In the genomic region with DNA sequence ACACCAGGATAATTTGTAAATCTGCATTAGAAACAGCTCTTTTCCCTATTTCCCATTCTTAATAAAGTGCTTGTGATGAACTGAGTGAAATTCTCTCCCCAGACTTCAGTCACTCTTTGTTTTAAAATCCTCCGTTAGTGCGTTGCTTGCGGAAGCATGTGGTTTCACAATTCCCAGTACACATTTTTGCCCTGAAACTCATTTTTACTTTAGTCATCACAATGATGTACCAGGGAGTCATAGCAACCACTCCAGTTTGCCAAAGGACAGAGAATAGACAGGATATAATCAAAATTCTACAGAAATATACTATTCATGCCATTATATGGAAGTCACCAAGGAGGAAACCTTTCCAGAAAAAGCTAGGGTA, we compare ENCODE assay signal across 11 cellular contexts. TPM values are rescaled to one million over a fixed set of nuclear protein-coding genes. Genes with fewer than 3 reads are reported as not detected.
DNase-seq lines count a peak whose midpoint lies in the region; ATAC-seq, FAIRE-seq and TF ChIP-seq lines count a peak whose summit lies in the region.
"Had no signal": no experiment of that assay in that cellular context is flagged by ENCODE, and none has a peak within 500 bp of the region (broad histone marks: within the 10 kb centered on the region; RNA-seq: fewer than 3 reads in every experiment).

No MANE protein-coding gene starts in this region.

- no peak for TF ChIP-seq EP300 in transverse colon (IDR thresholded peaks at IDR 0.05; ENCODE audit: low read depth)

- ATAC-seq in heart left ventricle (peak; percentile 32 to 90 (median 66)), sciatic nerve (peak; percentile 94)

- H3K4me1 ChIP-seq in heart left ventricle: peaks cover 0 to 29% (median 19%) of the 10 kb centered on the region in 12 donors
- peaks cover 0 to 2% of the 10 kb centered on the region in 2 donors for H3K4me1 ChIP-seq in small intestine (ENCODE audit: control insufficient read depth in 2 of 2, insufficient read depth in 1 of 2, low read depth in 1 of 2, low read length in 1 of 2)
- peaks cover 0 to 10% (median 0%) of the 10 kb centered on the region in 4 donors for H3K4me1 ChIP-seq in transverse colon

- in situ Hi-C loops in transverse colon (cut with MboI; ENCODE audit: low pct_ligation_motif_present in 1 of 4, low pct_unique_long_range_greater_than_20kb in 1 of 4, low sequenced_read_pairs in 3 of 4): no loop called here

- H3K9me3 ChIP-seq in heart left ventricle (peaks cover 0 to 7% (median 0%) of the 10 kb centered on the region in 12 donors), small intestine (ENCODE audit: control insufficient read depth, low read depth) (no peaks in the 10 kb centered on the region), transverse colon (no peaks in the 10 kb centered on the region)

- peak; percentile 85 for DNase-seq in GM04504 (ENCODE audit: low read depth)
- DNase-seq in astrocyte of the hippocampus (ENCODE audit: low read depth, low spot score): peak; percentile 81
- no peak for DNase-seq in heart left ventricle
- DNase-seq in sciatic nerve (ENCODE audit: low spot score): no peak
- no peak for DNase-seq in small intestine
- no peak for DNase-seq in transverse colon
- no peak for DNase-seq in stimulated activated naive CD4-positive, alpha-beta T cell treated with Interleukin-2 at 50 U/mL for 16 hours (lab: John Stamatoyannopoulos, UW)
- no peak for DNase-seq in SKM-1 treated with dmso at 0.1 percent for 144 hours (lab: John Stamatoyannopoulos, UW; ENCODE audit: unreplicated experiment)
- DNase-seq: effector CD4-positive, alpha-beta T cell; NCI-H187 had no signal

- 44 to 65% (median 53%) methylated on average over 3 of the region's 3 CpGs for WGBS in heart left ventricle, 4 donors
- 56 to 87% (median 79%) methylated on average over 3 of the region's 3 CpGs for WGBS in small intestine, 3 donors
- 60 to 62% methylated on average over 3 of the region's 3 CpGs for WGBS in transverse colon (ENCODE audit: low coverage in 1 of 2), 2 donors

- H3K27ac ChIP-seq in heart left ventricle (peak overlapping the region in 11 of 12 donors; percentile 23 to 84 (median 61)), small intestine (ENCODE audit: low read depth in 1 of 2, low read length in 1 of 2) (peak overlapping the region in 1 of 2 donors; percentile 77), transverse colon (peak overlapping the region in 2 of 4 donors; percentile 8 to 19)

- intact Hi-C loops in heart left ventricle (cut with DNase I): no loop called here
- intact Hi-C loops in sciatic nerve (cut with DNase I): no loop called here
- intact Hi-C loops in transverse colon (cut with DNase I; ENCODE audit: low total_unique reads): no loop called here

- no peak for FAIRE-seq in small intestine (lab: Jason Lieb, UNC)
- FAIRE-seq: H54 had no signal

- H3K27me3 ChIP-seq in heart left ventricle: no peaks in the 10 kb centered on the region
- H3K27me3 ChIP-seq in small intestine (ENCODE audit: control insufficient read depth in 2 of 2, insufficient read depth in 2 of 2, low read length in 2 of 2): no peaks in the 10 kb centered on the region
- no peaks in the 10 kb centered on the region for H3K27me3 ChIP-seq in transverse colon

- H3K4me3 ChIP-seq in heart left ventricle: no peak overlapping the region
- H3K4me3 ChIP-seq in small intestine (ENCODE audit: low read depth in 1 of 2, low read length in 2 of 2): no peak overlapping the region
- no peak overlapping the region for H3K4me3 ChIP-seq in transverse colon

- TF ChIP-seq POLR2A in heart left ventricle (IDR thresholded peaks at IDR 0.05) (no peak), transverse colon (IDR thresholded peaks at IDR 0.05) (no peak)

- H3K36me3 ChIP-seq in heart left ventricle (no peaks in the 10 kb centered on the region), small intestine (ENCODE audit: control insufficient read depth in 2 of 2, insufficient read depth in 2 of 2, low read length in 2 of 2) (no peaks in the 10 kb centered on the region), transverse colon (no peaks in the 10 kb centered on the region)

- TF ChIP-seq CTCF in heart left ventricle (IDR thresholded peaks at IDR 0.05) (no peak), transverse colon (IDR thresholded peaks at IDR 0.05) (no peak)

RNA-seq across cellular contexts. Expression of a gene that starts 57.9 kb away (rescaled TPM):
- 1 to 10 TPM; 1.3 to 2.7 (median 2.3) TPM for total RNA-seq in heart left ventricle
- polyA plus RNA-seq in heart left ventricle: under 1 TPM; 0.84 to 0.98 TPM
- 6.8 TPM for total RNA-seq in sciatic nerve
- under 1 TPM in 2 of 3 donors, not detected in 1; 0.22 to 0.39 TPM for polyA plus RNA-seq in small intestine
- 1 to 10 TPM in 3 of 4 donors, not detected in 1; 1.5 to 7.4 (median 5.2) TPM for total RNA-seq in transverse colon

Comparison
In these comparisons a context has a peak if more than half of its experiments do, and no peak if none do; other contexts are left out.
1. DNase-seq: peak in GM04504 (single experiment) and astrocyte of the hippocampus (single experiment); none in heart left ventricle (0 of 5), sciatic nerve (single experiment), small intestine (single experiment), transverse colon (single experiment), stimulated activated naive CD4-positive, alpha-beta T cell treated with Interleukin-2 at 50 U/mL for 16 hours (single experiment) and SKM-1 treated with dmso at 0.1 percent for 144 hours (single experiment).